Comparison of ENCODE assay signal across 1 cellular context in genomic region chr6:105600342-105601293, GRCh38.
TF ChIP-seq lines count a peak whose summit lies in the region.

No MANE protein-coding gene starts in this region.

TF ChIP-seq in GM12878, 131 proteins besides CTCF, POLR2A, EP300 and RAD21 (continued from another document):
- no peak for TF ChIP-seq CEBPZ (IDR thresholded peaks at IDR 0.05; ENCODE audit: low read depth, low read length)
- TF ChIP-seq ZBED1 (IDR thresholded peaks at IDR 0.05; ENCODE audit: borderline replicate concordance): no peak
